Comparison of ENCODE assay signal across 8 cellular contexts in the genomic region with DNA sequence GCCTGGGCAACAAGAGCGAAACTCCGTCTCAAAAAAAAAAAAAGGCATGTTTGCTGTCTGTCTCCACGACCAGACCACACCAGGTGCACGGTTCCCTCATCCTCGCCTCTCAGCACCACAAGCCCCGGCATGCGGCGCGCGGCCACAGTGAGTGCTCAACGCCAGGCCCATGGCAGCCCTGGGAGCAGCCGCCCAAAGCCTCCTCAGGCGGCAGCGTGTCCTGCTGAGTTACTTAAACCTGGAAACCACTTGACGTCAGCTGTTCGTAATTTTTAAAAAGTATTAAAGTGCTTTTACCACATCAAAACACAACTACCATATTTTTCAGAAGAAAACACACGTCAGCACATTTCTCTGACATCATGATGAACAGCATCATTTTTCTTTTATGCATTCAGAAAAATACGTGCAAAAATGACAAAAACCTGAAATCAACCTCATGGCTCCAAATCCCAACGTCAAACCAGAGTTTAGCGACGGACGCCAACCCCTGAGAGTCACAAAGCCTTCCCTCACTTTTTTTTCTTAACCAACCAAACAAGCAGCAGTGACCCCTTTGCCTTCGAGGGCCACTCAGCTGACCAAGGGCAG. TPM values are rescaled to one million over a fixed set of nuclear protein-coding genes. Genes with fewer than 3 reads are reported as not detected.
A peak's percentile ranks its signal among the peaks of the same experiment; 100 is the strongest.
DNase-seq lines count a peak whose midpoint lies in the region; ATAC-seq and TF ChIP-seq lines count a peak whose summit lies in the region.

No MANE protein-coding gene starts in this region.

- H3K14ac ChIP-seq in trophoblast cell (ENCODE audit: low read length): peak overlapping the region; percentile 19

- H4K91ac ChIP-seq in trophoblast cell (ENCODE audit: low read depth, low read length): peak overlapping the region; percentile 53

- H3K36me3 ChIP-seq in NT2/D1 (ENCODE audit: insufficient read depth, insufficient read length, low read length) (peaks cover 36% of the 10 kb centered on the region), trophoblast cell (ENCODE audit: control insufficient read depth in 1 of 2, insufficient read depth in 2 of 2, low read length in 2 of 2) (peaks cover 10 to 15% of the 10 kb centered on the region in 2 experiments)

- peaks cover 26% of the 10 kb centered on the region for H3K79me1 ChIP-seq in trophoblast cell (ENCODE audit: low read length)

- peak overlapping the region; percentile 77 for H3K4ac ChIP-seq in trophoblast cell (ENCODE audit: low read depth, low read length)

- H3K79me2 ChIP-seq in trophoblast cell (ENCODE audit: control insufficient read depth, insufficient read depth, low read length, poor library complexity): peaks cover 24% of the 10 kb centered on the region

- peak overlapping the region; percentile 81 for H3K9ac ChIP-seq in NT2/D1 (ENCODE audit: insufficient read length, low read depth)
- H3K9ac ChIP-seq in trophoblast cell (ENCODE audit: low read length): peak overlapping the region; percentile 31

- no peak overlapping the region for H2BK12ac ChIP-seq in trophoblast cell (ENCODE audit: low read length)

- no peak overlapping the region for H3K18ac ChIP-seq in trophoblast cell (ENCODE audit: low read length)

- H3K27ac ChIP-seq in trophoblast cell (ENCODE audit: low read depth, low read length): no peak overlapping the region

- no peak overlapping the region for H2AK5ac ChIP-seq in trophoblast cell (ENCODE audit: low read length)

- peaks cover 31% of the 10 kb centered on the region for H3K4me1 ChIP-seq in NT2/D1 (ENCODE audit: insufficient read depth, insufficient read length)
- peaks cover 32 to 35% of the 10 kb centered on the region in 2 experiments for H3K4me1 ChIP-seq in trophoblast cell (ENCODE audit: control insufficient read depth in 1 of 2, insufficient read depth in 2 of 2, low read length in 2 of 2)

- no peak overlapping the region for H3K4me2 ChIP-seq in trophoblast cell (ENCODE audit: low read length)

- no peak overlapping the region for H2BK5ac ChIP-seq in trophoblast cell (ENCODE audit: low read depth, low read length, poor library complexity)

- H3K9me3 ChIP-seq in NT2/D1 (ENCODE audit: insufficient read depth, low read length) (no peaks in the 10 kb centered on the region), trophoblast cell (ENCODE audit: insufficient read depth, low read depth, low read length) (no peaks in the 10 kb centered on the region)

- H3K4me3 ChIP-seq in NT2/D1 (ENCODE audit: insufficient read length, low read depth): peak overlapping the region; percentile 78
- H3K4me3 ChIP-seq in choroid plexus epithelial cell (ENCODE audit: low read depth, low read length): peak overlapping the region; percentile 61
- no peak overlapping the region for H3K4me3 ChIP-seq in trophoblast cell (ENCODE audit: low read depth, low read length)

- H3K27me3 ChIP-seq in NT2/D1 (ENCODE audit: insufficient read depth, insufficient read length) (no peaks in the 10 kb centered on the region), trophoblast cell (ENCODE audit: insufficient read depth, low read length) (no peaks in the 10 kb centered on the region)

- H2BK120ac ChIP-seq in trophoblast cell (ENCODE audit: insufficient read depth, low read length, poor library complexity): no peak overlapping the region

- WGBS in trophoblast cell (ENCODE audit: extremely low coverage, insufficient coverage, insufficient read length): no CpG with 5 or more reads among the region's 23 CpGs

- H4K8ac ChIP-seq in trophoblast cell (ENCODE audit: low read depth, low read length): peak overlapping the region; percentile 10

- TF ChIP-seq CTCF in choroid plexus epithelial cell (conservative IDR thresholded peaks at IDR 0.05; ENCODE audit: low read depth, low read length): no peak

- H2AFZ ChIP-seq in trophoblast cell (ENCODE audit: insufficient read depth, low read length, poor library complexity): no peak overlapping the region

- H3K23ac ChIP-seq in trophoblast cell (ENCODE audit: low read length): no peak overlapping the region

- no peak overlapping the region for H4K12ac ChIP-seq in trophoblast cell (ENCODE audit: low read depth, low read length)

- no peak for ATAC-seq in GM18861 (IDR thresholded peaks at IDR 0.05; ENCODE audit: unreplicated experiment)

- DNase-seq in ELF-1 (ENCODE audit: low read depth, low spot score) (peak; percentile 43), NT2/D1 (ENCODE audit: low read depth, low spot score) (no peak), choroid plexus epithelial cell (ENCODE audit: low read depth) (no peak), trophoblast cell (peak in 1 of 2 donors; percentile 8), AML-193 (lab: John Stamatoyannopoulos, UW) (no peak), NCI-H146 (lab: John Stamatoyannopoulos, UW) (no peak), anterior cingulate cortex (lab: John Stamatoyannopoulos, UW) (no peak)

RNA-seq across cellular contexts. Expression of gene DEAF1, which starts 2.1 kb away (rescaled TPM):
- 24.6 and 25.8 TPM in 2 replicates for polyA plus RNA-seq in trophoblast cell (2013)

RNA-seq across cellular contexts. Expression of gene TMEM80, which starts 2.7 kb away (rescaled TPM):
- 22.2 and 23.0 TPM in 2 replicates for polyA plus RNA-seq in trophoblast cell (2013)

RNA-seq across cellular contexts. Expression of gene EPS8L2, which starts 13.1 kb away (rescaled TPM):
- 166 and 168 TPM in 2 replicates for polyA plus RNA-seq in trophoblast cell (2013)

RNA-seq across cellular contexts. Expression of gene TALDO1, which starts 54.3 kb away (rescaled TPM):
- 244 and 248 TPM in 2 replicates for polyA plus RNA-seq in trophoblast cell (2013)

RNA-seq across cellular contexts. Expression of gene DRD4, which starts 55.9 kb away (rescaled TPM):
- polyA plus RNA-seq in trophoblast cell (2013): 1.0 and 1.1 TPM in 2 replicates
